Comparison of ENCODE assay signal across 12 cellular contexts in genomic region chr1:33388989-33389771, GRCh38. TPM values are rescaled to one million over a fixed set of nuclear protein-coding genes. Genes with fewer than 3 reads are reported as not detected.
DNase-seq lines count a peak whose midpoint lies in the region; ATAC-seq and TF ChIP-seq lines count a peak whose summit lies in the region.
"Had no signal": no experiment of that assay in that cellular context is flagged by ENCODE, and none has a peak within 500 bp of the region (broad histone marks: within the 10 kb centered on the region; RNA-seq: fewer than 3 reads in every experiment).

No MANE protein-coding gene starts in this region.

- H3K4me3 ChIP-seq in HEK293 (ENCODE audit: low read depth, low read length) (no peak overlapping the region), dorsolateral prefrontal cortex (no peak overlapping the region)

- H3K9me3 ChIP-seq in HEK293 (ENCODE audit: control insufficient read depth, insufficient read depth, low read depth, low read length) = no peaks in the 10 kb centered on the region

- POLR2A ChIA-PET in HEK293 (lab: Yijun Ruan, JAX) = no interaction called here

- no peaks in the 10 kb centered on the region for H3K27me3 ChIP-seq in dorsolateral prefrontal cortex

- DNase-seq in dorsolateral prefrontal cortex = peak in 3 of 10 donors; percentile 37 to 69 (median 56)
- DNase-seq in kidney tubule cell (ENCODE audit: low spot score) = peak; percentile 7
- peak; percentile 74 for DNase-seq in stromal cell of bone marrow (ENCODE audit: low read depth)
- no peak for DNase-seq in cortex of kidney (lab: John Stamatoyannopoulos, UW)
- DNase-seq: activated T-cell treated with anti-CD3 and anti-CD28 coated beads for 4 hours, NCI-H1048, NCI-H69, T-cell had no signal

- intact Hi-C loops in dorsolateral prefrontal cortex (cut with DNase I) = no loop called here

- no peaks in the 10 kb centered on the region for H3K36me3 ChIP-seq in HEK293 (ENCODE audit: control insufficient read depth in 2 of 2, insufficient read depth in 1 of 2, low read length in 2 of 2)

- CTCF ChIA-PET in HEK293 (lab: Yijun Ruan, JAX) = interaction anchor here (0.6 to 1.4 kb wide), 8 partner anchors 16 to 340 kb away, joined by 3 to 6 read pairs (median 4); no protein-coding TSS in a partner anchor

- ATAC-seq in HG03469 (IDR thresholded peaks at IDR 0.05; ENCODE audit: unreplicated experiment) (no peak), HG03342 (IDR thresholded peaks at IDR 0.05; ENCODE audit: unreplicated experiment) (no peak), HG02610 (IDR thresholded peaks at IDR 0.05; ENCODE audit: unreplicated experiment) (no peak)
- ATAC-seq: T-cell had no signal

- TF ChIP-seq CTCF in HEK293 (tag by site-specific recombination; IDR thresholded peaks at IDR 0.05) (no peak), dorsolateral prefrontal cortex (IDR thresholded peaks at IDR 0.05 in 54 of 56, conservative IDR thresholded peaks at IDR 0.05 in 2 of 56; ENCODE audit: low read depth in 1 of 56, partially characterized antibody in 56 of 56) (no peak)

- H3K27ac ChIP-seq in HEK293 (ENCODE audit: extremely low read depth, low read depth, low read length) (no peak overlapping the region), dorsolateral prefrontal cortex (peak overlapping the region in 54 of 59 donors; percentile 16 to 81 (median 60))

- H3K4me1 ChIP-seq in HEK293 (ENCODE audit: control insufficient read depth, insufficient read depth, low read length) = no peaks in the 10 kb centered on the region

TF ChIP-seq in HEK293, 187 proteins besides CTCF, POLR2A, EP300 and RAD21:
- TF ChIP-seq EGR2 (tag by site-specific recombination; IDR thresholded peaks at IDR 0.05; ENCODE audit: low read depth) (0 out of 2 replicates have a peak, but pooled peaks have one; percentile 6), ZNF366 (tag by site-specific recombination; conservative IDR thresholded peaks at IDR 0.05) (no peak)

RNA-seq across cellular contexts. Expression of gene PHC2, which starts 41.7 kb away (rescaled TPM):
- total RNA-seq in dorsolateral prefrontal cortex = 100 to 1,000 TPM in 34 of 120 experiments, 10 to 100 TPM in 86; 68.2 to 158 (median 93.1) TPM
